Comparison of ENCODE assay signal across 1 cellular context in the genomic region with DNA sequence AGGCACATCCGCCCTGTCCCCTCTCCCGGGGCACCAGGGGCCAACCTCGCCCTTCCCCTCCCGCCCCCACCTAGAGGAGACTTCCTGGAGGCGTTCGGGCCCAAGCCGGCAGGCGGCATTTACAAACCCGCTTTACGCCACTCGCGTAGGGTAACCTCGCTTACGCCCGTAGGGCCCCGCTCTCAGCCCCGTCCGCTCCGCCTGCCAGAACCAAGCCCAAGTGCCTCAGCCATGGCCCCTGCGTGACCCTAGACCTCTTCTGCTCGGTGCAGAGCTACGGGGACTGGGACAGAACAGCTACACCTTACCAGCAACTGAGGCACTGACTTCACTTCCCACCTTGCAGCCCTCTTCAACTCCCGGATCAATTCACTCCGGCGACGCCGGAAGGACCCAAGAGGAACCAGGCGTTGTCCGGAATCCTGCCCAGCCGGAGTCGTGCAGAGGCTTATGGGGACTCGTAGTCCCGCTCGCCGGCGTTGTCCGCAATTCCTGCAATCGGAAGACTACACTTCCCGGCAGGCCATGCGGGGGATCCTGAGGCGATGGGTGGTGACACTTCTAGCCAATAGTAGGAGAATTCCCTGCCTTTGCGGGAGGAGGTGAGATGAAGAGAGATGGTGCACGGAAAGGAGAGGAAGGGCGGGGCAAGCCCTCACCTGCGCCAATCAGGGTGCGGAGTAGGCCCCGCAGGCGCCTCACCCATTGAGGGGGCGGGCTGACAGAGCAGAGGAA.
TF ChIP-seq lines count a peak whose summit lies in the region.

A gene (minus strand): TSS at position 395 of the 735 bp plus-strand sequence. CDS start 14,735 bp downstream, outside the sequence.

TF ChIP-seq in K562, 482 proteins besides CTCF, POLR2A, EP300 and RAD21 (continued from another document and continues in another):
- TF ChIP-seq, protein P1, sequence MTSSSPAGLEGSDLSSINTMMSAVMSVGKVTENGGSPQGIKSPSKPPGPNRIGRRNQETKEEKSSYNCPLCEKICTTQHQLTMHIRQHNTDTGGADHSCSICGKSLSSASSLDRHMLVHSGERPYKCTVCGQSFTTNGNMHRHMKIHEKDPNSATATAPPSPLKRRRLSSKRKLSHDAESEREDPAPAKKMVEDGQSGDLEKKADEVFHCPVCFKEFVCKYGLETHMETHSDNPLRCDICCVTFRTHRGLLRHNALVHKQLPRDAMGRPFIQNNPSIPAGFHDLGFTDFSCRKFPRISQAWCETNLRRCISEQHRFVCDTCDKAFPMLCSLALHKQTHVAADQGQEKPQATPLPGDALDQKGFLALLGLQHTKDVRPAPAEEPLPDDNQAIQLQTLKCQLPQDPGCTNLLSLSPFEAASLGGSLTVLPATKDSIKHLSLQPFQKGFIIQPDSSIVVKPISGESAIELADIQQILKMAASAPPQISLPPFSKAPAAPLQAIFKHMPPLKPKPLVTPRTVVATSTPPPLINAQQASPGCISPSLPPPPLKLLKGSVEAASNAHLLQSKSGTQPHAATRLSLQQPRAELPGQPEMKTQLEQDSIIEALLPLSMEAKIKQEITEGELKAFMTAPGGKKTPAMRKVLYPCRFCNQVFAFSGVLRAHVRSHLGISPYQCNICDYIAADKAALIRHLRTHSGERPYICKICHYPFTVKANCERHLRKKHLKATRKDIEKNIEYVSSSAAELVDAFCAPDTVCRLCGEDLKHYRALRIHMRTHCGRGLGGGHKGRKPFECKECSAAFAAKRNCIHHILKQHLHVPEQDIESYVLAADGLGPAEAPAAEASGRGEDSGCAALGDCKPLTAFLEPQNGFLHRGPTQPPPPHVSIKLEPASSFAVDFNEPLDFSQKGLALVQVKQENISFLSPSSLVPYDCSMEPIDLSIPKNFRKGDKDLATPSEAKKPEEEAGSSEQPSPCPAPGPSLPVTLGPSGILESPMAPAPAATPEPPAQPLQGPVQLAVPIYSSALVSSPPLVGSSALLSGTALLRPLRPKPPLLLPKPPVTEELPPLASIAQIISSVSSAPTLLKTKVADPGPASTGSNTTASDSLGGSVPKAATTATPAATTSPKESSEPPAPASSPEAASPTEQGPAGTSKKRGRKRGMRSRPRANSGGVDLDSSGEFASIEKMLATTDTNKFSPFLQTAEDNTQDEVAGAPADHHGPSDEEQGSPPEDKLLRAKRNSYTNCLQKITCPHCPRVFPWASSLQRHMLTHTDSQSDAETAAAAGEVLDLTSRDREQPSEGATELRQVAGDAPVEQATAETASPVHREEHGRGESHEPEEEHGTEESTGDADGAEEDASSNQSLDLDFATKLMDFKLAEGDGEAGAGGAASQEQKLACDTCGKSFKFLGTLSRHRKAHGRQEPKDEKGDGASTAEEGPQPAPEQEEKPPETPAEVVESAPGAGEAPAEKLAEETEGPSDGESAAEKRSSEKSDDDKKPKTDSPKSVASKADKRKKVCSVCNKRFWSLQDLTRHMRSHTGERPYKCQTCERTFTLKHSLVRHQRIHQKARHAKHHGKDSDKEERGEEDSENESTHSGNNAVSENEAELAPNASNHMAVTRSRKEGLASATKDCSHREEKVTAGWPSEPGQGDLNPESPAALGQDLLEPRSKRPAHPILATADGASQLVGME (CRISPR knock-in tag; IDR thresholded peaks at IDR 0.05) = no peak
- TF ChIP-seq RBFOX2 (IDR thresholded peaks at IDR 0.05; ENCODE audit: low read depth, low read length) (peak; percentile 93), LCOR (CRISPR knock-in tag; IDR thresholded peaks at IDR 0.05) (peak; percentile 2; the same call in 1 of the 2 replicates), HDAC3 (IDR thresholded peaks at IDR 0.05; ENCODE audit: borderline replicate concordance, partially characterized antibody) (peak; percentile 100), TCFL5 (CRISPR knock-in tag; conservative IDR thresholded peaks at IDR 0.05) (no peak), MCM2 (IDR thresholded peaks at IDR 0.05; ENCODE audit: low read depth) (no peak), HDAC8 (tag; IDR thresholded peaks at IDR 0.05) (no peak), SMARCC2 (IDR thresholded peaks at IDR 0.05; ENCODE audit: low read depth) (no peak), GTF2F1 (IDR thresholded peaks at IDR 0.05; ENCODE audit: low read depth, low read length) (0 out of 2 replicates have a peak, but pooled peaks have one; percentile 16), ZNF766 (CRISPR knock-in tag; conservative IDR thresholded peaks at IDR 0.05) (peak; percentile 83), ZBTB1 (CRISPR knock-in tag; IDR thresholded peaks at IDR 0.05; ENCODE audit: borderline replicate concordance, low read depth) (no peak), GTF2A2 (tag; IDR thresholded peaks at IDR 0.05) (no peak), BHLHE40 (IDR thresholded peaks at IDR 0.05; ENCODE audit: low read length) (peak; percentile 35; the same call in 1 of the 2 replicates), CBFB (CRISPR knock-in tag; IDR thresholded peaks at IDR 0.05) (no peak), POU5F1 (IDR thresholded peaks at IDR 0.05; ENCODE audit: borderline replicate concordance, low read depth, low read length, partially characterized antibody) (peak; percentile 55), POLR2H (tag; IDR thresholded peaks at IDR 0.05; ENCODE audit: low read depth) (peak; percentile 38; the same call in 1 of the 2 replicates), ZNF780A (CRISPR knock-in tag; IDR thresholded peaks at IDR 0.05) (no peak), ETV6 (IDR thresholded peaks at IDR 0.05; ENCODE audit: borderline replicate concordance in 1 of 2, low read depth in 2 of 2, low read length in 1 of 2) (0 out of 4 replicates have a peak, but pooled peaks of 1 of the 2 experiments have one; percentile 10), ETV6 (CRISPR knock-in tag; IDR thresholded peaks at IDR 0.05; ENCODE audit: borderline replicate concordance) (no peak), RNF2 (IDR thresholded peaks at IDR 0.05) (peak; percentile 17; the same call in 1 of the 2 replicates), NFIC (IDR thresholded peaks at IDR 0.05) (peak; percentile 50), CCAR2 (IDR thresholded peaks at IDR 0.05; ENCODE audit: low read depth, low read length) (no peak), CTBP1 (IDR thresholded peaks at IDR 0.05; ENCODE audit: borderline replicate concordance) (peak; percentile 89), ATF1 (CRISPR knock-in tag; IDR thresholded peaks at IDR 0.05) (no peak), ATF1 (tag; IDR thresholded peaks at IDR 0.05) (peak; percentile 74), CBX3 (IDR thresholded peaks at IDR 0.05; ENCODE audit: borderline replicate concordance in 1 of 2, low read length in 2 of 2) (no peak), ZNF143 (CRISPR knock-in tag; IDR thresholded peaks at IDR 0.05) (peak; percentile 99), HMGN3 (IDR thresholded peaks at IDR 0.05; ENCODE audit: borderline replicate concordance, extremely low read depth, insufficient read length, low read depth, low read length) (peak; percentile 11), TAF9B (IDR thresholded peaks at IDR 0.05; ENCODE audit: partially characterized antibody) (peak; percentile 47), MAZ (CRISPR knock-in tag; conservative IDR thresholded peaks at IDR 0.05 in 1 of 2, IDR thresholded peaks at IDR 0.05 in 1 of 2) (peak; percentile 74 to 86), HNRNPLL (IDR thresholded peaks at IDR 0.05; ENCODE audit: low read depth, low read length, poor library complexity, severe bottlenecking) (peak; percentile 99), CHCHD3 (CRISPR knock-in tag; IDR thresholded peaks at IDR 0.05) (no peak), KDM4B (IDR thresholded peaks at IDR 0.05; ENCODE audit: borderline replicate concordance in 2 of 2, low read depth in 1 of 2) (peak in 1 of 2 experiments; percentile 46; a peak in 1 of 4 replicates)
- TF ChIP-seq, protein P2, sequence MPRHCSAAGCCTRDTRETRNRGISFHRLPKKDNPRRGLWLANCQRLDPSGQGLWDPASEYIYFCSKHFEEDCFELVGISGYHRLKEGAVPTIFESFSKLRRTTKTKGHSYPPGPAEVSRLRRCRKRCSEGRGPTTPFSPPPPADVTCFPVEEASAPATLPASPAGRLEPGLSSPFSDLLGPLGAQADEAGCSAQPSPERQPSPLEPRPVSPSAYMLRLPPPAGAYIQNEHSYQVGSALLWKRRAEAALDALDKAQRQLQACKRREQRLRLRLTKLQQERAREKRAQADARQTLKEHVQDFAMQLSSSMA (CRISPR knock-in tag; IDR thresholded peaks at IDR 0.05) = no peak
- TF ChIP-seq, protein P3, sequence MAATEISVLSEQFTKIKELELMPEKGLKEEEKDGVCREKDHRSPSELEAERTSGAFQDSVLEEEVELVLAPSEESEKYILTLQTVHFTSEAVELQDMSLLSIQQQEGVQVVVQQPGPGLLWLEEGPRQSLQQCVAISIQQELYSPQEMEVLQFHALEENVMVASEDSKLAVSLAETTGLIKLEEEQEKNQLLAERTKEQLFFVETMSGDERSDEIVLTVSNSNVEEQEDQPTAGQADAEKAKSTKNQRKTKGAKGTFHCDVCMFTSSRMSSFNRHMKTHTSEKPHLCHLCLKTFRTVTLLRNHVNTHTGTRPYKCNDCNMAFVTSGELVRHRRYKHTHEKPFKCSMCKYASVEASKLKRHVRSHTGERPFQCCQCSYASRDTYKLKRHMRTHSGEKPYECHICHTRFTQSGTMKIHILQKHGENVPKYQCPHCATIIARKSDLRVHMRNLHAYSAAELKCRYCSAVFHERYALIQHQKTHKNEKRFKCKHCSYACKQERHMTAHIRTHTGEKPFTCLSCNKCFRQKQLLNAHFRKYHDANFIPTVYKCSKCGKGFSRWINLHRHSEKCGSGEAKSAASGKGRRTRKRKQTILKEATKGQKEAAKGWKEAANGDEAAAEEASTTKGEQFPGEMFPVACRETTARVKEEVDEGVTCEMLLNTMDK (IDR thresholded peaks at IDR 0.05; ENCODE audit: borderline replicate concordance, insufficient read depth, low read depth, low read length, poor library complexity, severe bottlenecking) = peak; percentile 30
- TF ChIP-seq, protein P4, sequence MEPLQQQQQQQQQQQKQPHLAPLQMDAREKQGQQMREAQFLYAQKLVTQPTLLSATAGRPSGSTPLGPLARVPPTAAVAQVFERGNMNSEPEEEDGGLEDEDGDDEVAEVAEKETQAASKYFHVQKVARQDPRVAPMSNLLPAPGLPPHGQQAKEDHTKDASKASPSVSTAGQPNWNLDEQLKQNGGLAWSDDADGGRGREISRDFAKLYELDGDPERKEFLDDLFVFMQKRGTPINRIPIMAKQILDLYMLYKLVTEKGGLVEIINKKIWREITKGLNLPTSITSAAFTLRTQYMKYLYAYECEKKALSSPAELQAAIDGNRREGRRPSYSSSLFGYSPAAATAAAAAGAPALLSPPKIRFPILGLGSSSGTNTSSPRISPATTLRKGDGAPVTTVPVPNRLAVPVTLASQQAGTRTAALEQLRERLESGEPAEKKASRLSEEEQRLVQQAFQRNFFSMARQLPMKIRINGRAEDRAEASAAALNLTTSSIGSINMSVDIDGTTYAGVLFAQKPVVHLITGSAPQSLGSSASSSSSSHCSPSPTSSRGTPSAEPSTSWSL (CRISPR knock-in tag; IDR thresholded peaks at IDR 0.05; ENCODE audit: borderline replicate concordance) = no peak
- TF ChIP-seq, protein P5, sequence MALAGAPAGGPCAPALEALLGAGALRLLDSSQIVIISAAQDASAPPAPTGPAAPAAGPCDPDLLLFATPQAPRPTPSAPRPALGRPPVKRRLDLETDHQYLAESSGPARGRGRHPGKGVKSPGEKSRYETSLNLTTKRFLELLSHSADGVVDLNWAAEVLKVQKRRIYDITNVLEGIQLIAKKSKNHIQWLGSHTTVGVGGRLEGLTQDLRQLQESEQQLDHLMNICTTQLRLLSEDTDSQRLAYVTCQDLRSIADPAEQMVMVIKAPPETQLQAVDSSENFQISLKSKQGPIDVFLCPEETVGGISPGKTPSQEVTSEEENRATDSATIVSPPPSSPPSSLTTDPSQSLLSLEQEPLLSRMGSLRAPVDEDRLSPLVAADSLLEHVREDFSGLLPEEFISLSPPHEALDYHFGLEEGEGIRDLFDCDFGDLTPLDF (CRISPR knock-in tag; IDR thresholded peaks at IDR 0.05) = 0 out of 2 replicates have a peak, but pooled peaks have one; percentile 28
- TF ChIP-seq, protein P6, sequence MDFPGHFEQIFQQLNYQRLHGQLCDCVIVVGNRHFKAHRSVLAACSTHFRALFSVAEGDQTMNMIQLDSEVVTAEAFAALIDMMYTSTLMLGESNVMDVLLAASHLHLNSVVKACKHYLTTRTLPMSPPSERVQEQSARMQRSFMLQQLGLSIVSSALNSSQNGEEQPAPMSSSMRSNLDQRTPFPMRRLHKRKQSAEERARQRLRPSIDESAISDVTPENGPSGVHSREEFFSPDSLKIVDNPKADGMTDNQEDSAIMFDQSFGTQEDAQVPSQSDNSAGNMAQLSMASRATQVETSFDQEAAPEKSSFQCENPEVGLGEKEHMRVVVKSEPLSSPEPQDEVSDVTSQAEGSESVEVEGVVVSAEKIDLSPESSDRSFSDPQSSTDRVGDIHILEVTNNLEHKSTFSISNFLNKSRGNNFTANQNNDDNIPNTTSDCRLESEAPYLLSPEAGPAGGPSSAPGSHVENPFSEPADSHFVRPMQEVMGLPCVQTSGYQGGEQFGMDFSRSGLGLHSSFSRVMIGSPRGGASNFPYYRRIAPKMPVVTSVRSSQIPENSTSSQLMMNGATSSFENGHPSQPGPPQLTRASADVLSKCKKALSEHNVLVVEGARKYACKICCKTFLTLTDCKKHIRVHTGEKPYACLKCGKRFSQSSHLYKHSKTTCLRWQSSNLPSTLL (IDR thresholded peaks at IDR 0.05) = peak; percentile 99
- TF ChIP-seq, protein P7, sequence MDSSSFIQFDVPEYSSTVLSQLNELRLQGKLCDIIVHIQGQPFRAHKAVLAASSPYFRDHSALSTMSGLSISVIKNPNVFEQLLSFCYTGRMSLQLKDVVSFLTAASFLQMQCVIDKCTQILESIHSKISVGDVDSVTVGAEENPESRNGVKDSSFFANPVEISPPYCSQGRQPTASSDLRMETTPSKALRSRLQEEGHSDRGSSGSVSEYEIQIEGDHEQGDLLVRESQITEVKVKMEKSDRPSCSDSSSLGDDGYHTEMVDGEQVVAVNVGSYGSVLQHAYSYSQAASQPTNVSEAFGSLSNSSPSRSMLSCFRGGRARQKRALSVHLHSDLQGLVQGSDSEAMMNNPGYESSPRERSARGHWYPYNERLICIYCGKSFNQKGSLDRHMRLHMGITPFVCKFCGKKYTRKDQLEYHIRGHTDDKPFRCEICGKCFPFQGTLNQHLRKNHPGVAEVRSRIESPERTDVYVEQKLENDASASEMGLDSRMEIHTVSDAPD (CRISPR knock-in tag; IDR thresholded peaks at IDR 0.05) = no peak
- TF ChIP-seq, protein P8, sequence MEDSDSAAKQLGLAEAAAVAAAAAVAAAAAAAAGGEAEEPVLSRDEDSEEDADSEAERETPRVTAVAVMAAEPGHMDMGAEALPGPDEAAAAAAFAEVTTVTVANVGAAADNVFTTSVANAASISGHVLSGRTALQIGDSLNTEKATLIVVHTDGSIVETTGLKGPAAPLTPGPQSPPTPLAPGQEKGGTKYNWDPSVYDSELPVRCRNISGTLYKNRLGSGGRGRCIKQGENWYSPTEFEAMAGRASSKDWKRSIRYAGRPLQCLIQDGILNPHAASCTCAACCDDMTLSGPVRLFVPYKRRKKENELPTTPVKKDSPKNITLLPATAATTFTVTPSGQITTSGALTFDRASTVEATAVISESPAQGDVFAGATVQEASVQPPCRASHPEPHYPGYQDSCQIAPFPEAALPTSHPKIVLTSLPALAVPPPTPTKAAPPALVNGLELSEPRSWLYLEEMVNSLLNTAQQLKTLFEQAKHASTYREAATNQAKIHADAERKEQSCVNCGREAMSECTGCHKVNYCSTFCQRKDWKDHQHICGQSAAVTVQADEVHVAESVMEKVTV (CRISPR knock-in tag; IDR thresholded peaks at IDR 0.05) = no peak
- TF ChIP-seq, protein P9, sequence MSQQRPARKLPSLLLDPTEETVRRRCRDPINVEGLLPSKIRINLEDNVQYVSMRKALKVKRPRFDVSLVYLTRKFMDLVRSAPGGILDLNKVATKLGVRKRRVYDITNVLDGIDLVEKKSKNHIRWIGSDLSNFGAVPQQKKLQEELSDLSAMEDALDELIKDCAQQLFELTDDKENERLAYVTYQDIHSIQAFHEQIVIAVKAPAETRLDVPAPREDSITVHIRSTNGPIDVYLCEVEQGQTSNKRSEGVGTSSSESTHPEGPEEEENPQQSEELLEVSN (IDR thresholded peaks at IDR 0.05; ENCODE audit: borderline replicate concordance in 1 of 2, extremely low read depth in 1 of 2, insufficient read depth in 1 of 2, insufficient read length in 1 of 2, low read depth in 1 of 2, low read length in 1 of 2, poor library complexity in 1 of 2, severe bottlenecking in 1 of 2) = peak in 1 of 2 experiments; percentile 16
